ENCODE assay signal across 12 cellular contexts in genomic region chr4:17544205-17544604, GRCh38. TPM values are rescaled to one million over a fixed set of nuclear protein-coding genes. Genes with fewer than 3 reads are reported as not detected.
A peak's percentile ranks its signal among the peaks of the same experiment; 100 is the strongest.
DNase-seq lines count a peak whose midpoint lies in the region; ATAC-seq, FAIRE-seq and TF ChIP-seq lines count a peak whose summit lies in the region.
"Had no signal": no experiment of that assay in that cellular context is flagged by ENCODE, and none has a peak within 500 bp of the region (broad histone marks: within the 10 kb centered on the region; RNA-seq: fewer than 3 reads in every experiment).

No MANE protein-coding gene starts in this region.

- H3K4me1 Mint-ChIP-seq in Calu3 (ENCODE audit: low read depth, unreplicated experiment), result peaks cover 14% of the 10 kb centered on the region

- peak; percentile 35 for DNase-seq in Calu3
- DNase-seq in NCI-H146 (lab: John Stamatoyannopoulos, UW), result peak; percentile 93
- DNase-seq in amygdala (lab: John Stamatoyannopoulos, UW), result peak in 54 of 56 donors; percentile 14 to 96 (median 78)
- DNase-seq in middle frontal gyrus (ENCODE audit: extremely low spot score, low spot score), result peak; percentile 86
- no peak for DNase-seq in GM19239 (ENCODE audit: insufficient read length, low spot score)
- no peak for DNase-seq in ecto neural progenitor cell (ENCODE audit: low spot score)
- no peak for DNase-seq in RCC 7860 (ENCODE audit: low spot score)
- DNase-seq: CD4-positive, CD25-positive, alpha-beta regulatory T cell had no signal

- intact Hi-C loops in Calu3 (cut with micrococcal nuclease; ENCODE audit: unreplicated experiment), result loop anchor here (10.0 kb wide), 1 partner anchor 1051 kb away; no protein-coding TSS in a partner anchor

- no peaks in the 10 kb centered on the region for H3K27me3 Mint-ChIP-seq in Calu3 (ENCODE audit: unreplicated experiment)

- H3K27ac Mint-ChIP-seq in Calu3 (ENCODE audit: unreplicated experiment), result peak overlapping the region; percentile 52
- H3K27ac Mint-ChIP-seq: neural progenitor cell had no signal

- no peaks in the 10 kb centered on the region for H3K9me3 Mint-ChIP-seq in Calu3 (ENCODE audit: low read depth, unreplicated experiment)
- H3K9me3 Mint-ChIP-seq: CD4-positive, CD25-positive, alpha-beta regulatory T cell; neural progenitor cell had no signal

- ATAC-seq in HG03565 (IDR thresholded peaks at IDR 0.05; ENCODE audit: unreplicated experiment), result no peak

- CTCF ChIA-PET in Calu3 (lab: Charles Lee), result no interaction called here

- no peak overlapping the region for H3K4me3 Mint-ChIP-seq in Calu3 (ENCODE audit: low read depth, unreplicated experiment)
- H3K4me3 Mint-ChIP-seq: CD4-positive, CD25-positive, alpha-beta regulatory T cell; neural progenitor cell had no signal

- FAIRE-seq in GM19239 (lab: Jason Lieb, UNC) (no peak), RCC 7860 (lab: Jason Lieb, UNC) (no peak)

- no peak for TF ChIP-seq CTCF in Calu3 (IDR thresholded peaks at IDR 0.05; ENCODE audit: unreplicated experiment)

- BruUV-seq in Calu3 (replicated peaks; lab: Mats Ljungman, UMichigan), result no TSS peak

- H3K36me3 Mint-ChIP-seq in Calu3 (ENCODE audit: insufficient read depth, unreplicated experiment), result peaks cover 7% of the 10 kb centered on the region
- H3K36me3 Mint-ChIP-seq: CD4-positive, CD25-positive, alpha-beta regulatory T cell; neural progenitor cell had no signal

RNA-seq across cellular contexts. Expression of gene CLRN2, which starts 29.2 kb away (rescaled TPM):
- not detected in 2 replicates for total RNA-seq in Calu3 (2022)
- total RNA-seq: ascending aorta; CD4-positive, CD25-positive, alpha-beta regulatory T cell; glomerular endothelial cell had no signal

RNA-seq across cellular contexts. Expression of gene QDPR, which starts 32.3 kb away (rescaled TPM):
- 24.8 and 25.8 TPM in 2 replicates for total RNA-seq in Calu3 (2022)

RNA-seq across cellular contexts. Expression of gene LAP3, which starts 32.8 kb away (rescaled TPM):
- 70.6 and 123 TPM in 2 replicates for total RNA-seq in Calu3 (2022)

Comparison
In these comparisons a context has a peak if more than half of its experiments do, and no peak if none do; other contexts are left out.
1. DNase-seq: peak in Calu3 (single experiment), NCI-H146 (single experiment), amygdala (54 of 56) and middle frontal gyrus (single experiment); none in GM19239 (single experiment), ecto neural progenitor cell (single experiment) and RCC 7860 (single experiment).